Comparison of ENCODE assay signal across 8 cellular contexts in genomic region chr10:14838582-14839304, GRCh38.
DNase-seq lines count a peak whose midpoint lies in the region; ATAC-seq and TF ChIP-seq lines count a peak whose summit lies in the region.

No MANE protein-coding gene starts in this region.

- DNase-seq in GM12865 (ENCODE audit: low read depth) = peak; percentile 44
- DNase-seq in T-helper 1 cell = peak in 4 of 5 donors; percentile 6 to 22 (median 17)
- peak in 9 of 61 donors; percentile 3 to 56 (median 19) for DNase-seq in caudate nucleus (lab: John Stamatoyannopoulos, UW)
- peak; percentile 33 to 35 for DNase-seq in stimulated activated CD4-positive, alpha-beta T cell treated with anti-CD3 and anti-CD28 coated beads, Interleukin-2, amount 100 ng/mL, for 24 hours
- no peak for DNase-seq in NCI-H2196 (lab: John Stamatoyannopoulos, UW; ENCODE audit: unreplicated experiment)
- DNase-seq in amniotic stem cell (lab: John Stamatoyannopoulos, UW) = no peak

- no peaks in the 10 kb centered on the region for H3K27me3 ChIP-seq in layer of hippocampus (ENCODE audit: control insufficient read depth, insufficient read depth, low read length)

- H3K27ac ChIP-seq in caudate nucleus (ENCODE audit: low read depth, low read length) (peak overlapping the region; percentile 79), layer of hippocampus (ENCODE audit: low read depth, low read length) (peak overlapping the region; percentile 87)

- no peak for TF ChIP-seq CTCF in GM12865 (IDR thresholded peaks at IDR 0.05; ENCODE audit: insufficient read depth, low read depth, low read length, missing control alignments)

- H3K4me3 ChIP-seq in GM12865 (ENCODE audit: low read depth, low read length) = peak overlapping the region; percentile 55

- peak; percentile 2 for ATAC-seq in HG03066 (IDR thresholded peaks at IDR 0.05; ENCODE audit: low read depth, unreplicated experiment)

Comparison
In these comparisons a context has a peak if more than half of its experiments do, and no peak if none do; other contexts are left out.
1. DNase-seq: peak in GM12865 (single experiment), T-helper 1 cell (4 of 5) and stimulated activated CD4-positive, alpha-beta T cell treated with anti-CD3 and anti-CD28 coated beads, Interleukin-2, amount 100 ng/mL, for 24 hours (2 of 2); none in NCI-H2196 (single experiment) and amniotic stem cell (single experiment).